Comparison of ENCODE assay signal across 9 cellular contexts in the genomic region with DNA sequence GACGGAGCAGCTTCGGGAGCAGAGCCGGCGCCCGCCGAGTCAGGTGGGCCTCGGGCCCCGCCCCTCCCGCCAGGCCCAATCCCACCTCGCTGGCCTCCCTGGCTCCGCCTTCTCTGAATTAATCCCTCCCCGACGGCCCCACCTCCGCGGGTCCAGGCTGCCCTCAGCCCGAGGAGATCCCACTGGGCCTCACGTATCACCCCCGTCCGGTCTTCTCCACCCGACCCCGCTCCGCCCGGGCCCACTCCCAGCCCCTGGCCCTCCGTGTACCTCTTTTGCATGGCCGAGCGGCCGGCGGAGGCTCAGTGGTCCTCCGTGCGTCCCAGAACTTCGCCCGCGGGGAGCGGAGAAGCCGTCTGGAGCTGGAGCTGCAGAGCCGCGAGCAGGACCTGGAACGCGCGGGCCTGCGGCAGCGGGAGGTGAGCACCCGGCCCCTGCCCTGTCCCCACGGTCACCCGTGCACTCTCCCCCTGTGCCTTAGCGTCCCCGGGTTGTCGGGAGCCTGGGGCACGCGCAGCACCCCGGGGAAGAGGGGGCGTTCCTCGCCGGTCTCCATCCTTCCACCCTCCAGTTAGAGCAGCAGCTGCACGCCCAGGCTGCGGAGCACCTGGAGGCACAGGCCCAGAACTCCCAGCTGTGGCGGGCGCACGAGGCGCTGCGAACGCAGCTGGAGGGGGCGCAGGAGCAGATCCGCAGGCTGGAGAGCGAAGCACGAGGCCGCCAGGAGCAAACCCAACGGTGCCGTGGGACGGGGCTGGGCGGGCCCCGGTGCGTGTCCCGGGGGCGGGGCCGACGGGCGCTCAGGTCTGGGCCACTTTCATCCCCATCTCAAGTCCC. TPM values are rescaled to one million over a fixed set of nuclear protein-coding genes. Genes with fewer than 3 reads are reported as not detected.
DNase-seq lines count a peak whose midpoint lies in the region; ATAC-seq, FAIRE-seq and TF ChIP-seq lines count a peak whose summit lies in the region.
"Had no signal": no experiment of that assay in that cellular context is flagged by ENCODE, and none has a peak within 500 bp of the region (broad histone marks: within the 10 kb centered on the region; RNA-seq: fewer than 3 reads in every experiment).

No MANE protein-coding gene starts in this region.

- H3K27me3 ChIP-seq in fibroblast of lung (ENCODE audit: control insufficient read depth, insufficient read depth, low read length) = no peaks in the 10 kb centered on the region
- H3K27me3 ChIP-seq in aorta (ENCODE audit: control insufficient read depth in 1 of 2, insufficient read depth in 2 of 2, low read length in 1 of 2) = no peaks in the 10 kb centered on the region

- H3K4me2 ChIP-seq in fibroblast of lung (ENCODE audit: extremely low read depth, insufficient read depth, low read length) = peak overlapping the region; percentile 88

- H3K27ac ChIP-seq in fibroblast of lung (ENCODE audit: insufficient read depth, low read length) = no peak overlapping the region
- H3K27ac ChIP-seq in aorta (ENCODE audit: low read depth in 1 of 2, low read length in 2 of 2) = no peak overlapping the region

- peak; percentile 29 for ATAC-seq in GM21447 (IDR thresholded peaks at IDR 0.05; ENCODE audit: unreplicated experiment)
- peak; percentile 71 for ATAC-seq in aorta (ENCODE audit: low FRiP score)

- DNase-seq in AG10803 (ENCODE audit: low read depth) (peak; percentile 40), NCI-H526 (lab: John Stamatoyannopoulos, UW) (peak; percentile 71 to 95), fibroblast of lung (ENCODE audit: low read depth in 2 of 2) (peak; percentile 55 to 63), aorta (peak; percentile 88 to 91), HTR-8/SVneo (ENCODE audit: insufficient read length, low spot score) (no peak)
- DNase-seq in activated T-cell treated with anti-CD3 and anti-CD28 coated beads, Interleukin-2, amount 50 U/mL, for 24 hours = peak; percentile 76

- FAIRE-seq in HTR-8/SVneo (lab: Jason Lieb, UNC) = no peak
- FAIRE-seq: frontal cortex had no signal

- peaks cover 18% of the 10 kb centered on the region for H3K79me2 ChIP-seq in fibroblast of lung (ENCODE audit: control insufficient read depth, insufficient read depth, low read length)

- H3K9me3 Mint-ChIP-seq in activated T-cell treated with anti-CD3 and anti-CD28 coated beads, Interleukin-2, amount 50 U/mL, for 24 hours = no peaks in the 10 kb centered on the region
- H3K9me3 Mint-ChIP-seq in nephron = no peaks in the 10 kb centered on the region

- H2AFZ ChIP-seq in fibroblast of lung (ENCODE audit: low read length) = no peak overlapping the region

- intact Hi-C loops in aorta (cut with DNase I) = no loop called here

- H3K36me3 ChIP-seq in fibroblast of lung (ENCODE audit: control insufficient read depth, insufficient read depth, low read length) (peaks cover 2% of the 10 kb centered on the region), aorta (ENCODE audit: control insufficient read depth in 1 of 2, insufficient read depth in 2 of 2, low read length in 1 of 2) (no peaks in the 10 kb centered on the region)

- no peak overlapping the region for H3K27ac Mint-ChIP-seq in activated T-cell treated with anti-CD3 and anti-CD28 coated beads, Interleukin-2, amount 50 U/mL, for 24 hours
- peak overlapping the region in 1 of 3 experiments; percentile 55 for H3K27ac Mint-ChIP-seq in nephron

- TF ChIP-seq CTCF in AG10803 (conservative IDR thresholded peaks at IDR 0.05; ENCODE audit: low read length) = no peak
- TF ChIP-seq CTCF in fibroblast of lung (conservative IDR thresholded peaks at IDR 0.05 in 1 of 2, IDR thresholded peaks at IDR 0.05 in 1 of 2; ENCODE audit: low read depth in 1 of 2, low read length in 2 of 2) = no peak
- TF ChIP-seq CTCF in nephron (IDR thresholded peaks at IDR 0.05; ENCODE audit: unreplicated experiment in 3 of 3) = no peak

- H3K4me3 Mint-ChIP-seq in activated T-cell treated with anti-CD3 and anti-CD28 coated beads, Interleukin-2, amount 50 U/mL, for 24 hours = no peak overlapping the region
- H3K4me3 Mint-ChIP-seq in nephron = peak overlapping the region; percentile 70 to 85 (median 82)

- no peak overlapping the region for H3K9ac ChIP-seq in fibroblast of lung (ENCODE audit: insufficient read depth, low read length)

- no peaks in the 10 kb centered on the region for H4K20me1 ChIP-seq in fibroblast of lung (ENCODE audit: control insufficient read depth, extremely low read depth, insufficient read depth, low read length)

- H3K4me1 ChIP-seq in fibroblast of lung (ENCODE audit: control insufficient read depth, extremely low read depth, insufficient read depth, low read length) (peaks cover 37% of the 10 kb centered on the region), aorta (ENCODE audit: control insufficient read depth in 1 of 2, insufficient read depth in 2 of 2, low read length in 2 of 2) (no peaks in the 10 kb centered on the region)

- H3K36me3 Mint-ChIP-seq in activated T-cell treated with anti-CD3 and anti-CD28 coated beads, Interleukin-2, amount 50 U/mL, for 24 hours (ENCODE audit: low read depth) = peaks cover 3% of the 10 kb centered on the region
- no peaks in the 10 kb centered on the region for H3K36me3 Mint-ChIP-seq in nephron (ENCODE audit: low read depth)

- WGBS in aorta, 2 donors = 4 to 7% methylated on average over 63 to 78 of the region's 78 CpGs

- no peaks in the 10 kb centered on the region for H3K9me3 ChIP-seq in fibroblast of lung (ENCODE audit: control insufficient read depth, insufficient read depth, low read depth, low read length)
- no peaks in the 10 kb centered on the region for H3K9me3 ChIP-seq in aorta (ENCODE audit: control insufficient read depth, low read length)

- peaks cover 56% of the 10 kb centered on the region for H3K27me3 Mint-ChIP-seq in activated T-cell treated with anti-CD3 and anti-CD28 coated beads, Interleukin-2, amount 50 U/mL, for 24 hours
- H3K27me3 Mint-ChIP-seq in nephron (ENCODE audit: low read depth) = peaks cover 38% of the 10 kb centered on the region

- H3K4me1 Mint-ChIP-seq in activated T-cell treated with anti-CD3 and anti-CD28 coated beads, Interleukin-2, amount 50 U/mL, for 24 hours (ENCODE audit: low read depth) = peaks cover 51% of the 10 kb centered on the region
- H3K4me1 Mint-ChIP-seq in nephron = peaks cover 32% of the 10 kb centered on the region

- H3K4me3 ChIP-seq in AG10803 (ENCODE audit: low read length) (peak overlapping the region; percentile 29), fibroblast of lung (replicated peaks in 1 of 4; ENCODE audit: control extremely low read depth in 1 of 4, insufficient read depth in 1 of 4, low read depth in 3 of 4, low read length in 4 of 4) (peak overlapping the region in 2 of 4 experiments; percentile 12 to 45), aorta (ENCODE audit: low read length in 2 of 2) (no peak overlapping the region)

RNA-seq across cellular contexts. Expression of a gene that starts 2.2 kb away (rescaled TPM):
- total RNA-seq in fibroblast of lung (408 and 547 TPM in 2 replicates), aorta (100 to 1,000 TPM; 620 to 681 TPM)
- polyA plus RNA-seq in fibroblast of lung (711 and 748 TPM in 2 replicates), aorta (1,000 to 10,000 TPM in 1 of 2 donors, 100 to 1,000 TPM in 1; 860 to 1,186 TPM)
- polyA plus RNA-seq in fibroblast of lung (2012) = 822 and 945 TPM in 2 replicates
- polyA minus RNA-seq in fibroblast of lung (ENCODE audit: low replicate concordance) = 953 and 983 TPM in 2 replicates

RNA-seq across cellular contexts. Expression of a gene that starts 2.8 kb away (rescaled TPM):
- 0.66 and 1.0 TPM in 2 replicates for total RNA-seq in fibroblast of lung
- polyA plus RNA-seq in fibroblast of lung = 0.11 and 0.82 TPM in 2 replicates
- polyA plus RNA-seq in fibroblast of lung (2012) = 0.98 and 2.6 TPM in 2 replicates
- polyA minus RNA-seq in fibroblast of lung (ENCODE audit: low replicate concordance) = 2.1 TPM in 1 of 2 replicates, not detected in the other
- total RNA-seq in aorta = 10 to 100 TPM in 1 of 2 donors, 1 to 10 TPM in 1; 2.2 to 10.0 TPM
- polyA plus RNA-seq in aorta = 10 to 100 TPM in 1 of 2 donors, 1 to 10 TPM in 1; 4.8 to 10.5 TPM

RNA-seq across cellular contexts. Expression of a gene that starts 11.8 kb away (rescaled TPM):
- total RNA-seq in fibroblast of lung = 16.2 and 33.9 TPM in 2 replicates
- 16.2 and 17.0 TPM in 2 replicates for polyA plus RNA-seq in fibroblast of lung
- 65.5 and 80.5 TPM in 2 replicates for polyA plus RNA-seq in fibroblast of lung (2012)
- 108 and 136 TPM in 2 replicates for polyA minus RNA-seq in fibroblast of lung (ENCODE audit: low replicate concordance)
- total RNA-seq in aorta = 100 to 1,000 TPM; 116 to 121 TPM
- polyA plus RNA-seq in aorta = 100 to 1,000 TPM in 1 of 2 donors, 10 to 100 TPM in 1; 33.7 to 240 TPM

RNA-seq across cellular contexts. Expression of a gene that starts 11.8 kb away (rescaled TPM):
- 106 and 196 TPM in 2 replicates for total RNA-seq in fibroblast of lung
- polyA plus RNA-seq in fibroblast of lung = 181 and 317 TPM in 2 replicates
- polyA plus RNA-seq in fibroblast of lung (2012) = 609 and 1,027 TPM in 2 replicates
- polyA minus RNA-seq in fibroblast of lung (ENCODE audit: low replicate concordance) = 267 and 318 TPM in 2 replicates
- total RNA-seq in aorta = 10 to 100 TPM; 57.5 to 69.2 TPM
- polyA plus RNA-seq in aorta = 100 to 1,000 TPM; 140 to 152 TPM

RNA-seq across cellular contexts. Expression of a gene that starts 12.1 kb away (rescaled TPM):
- 133 and 191 TPM in 2 replicates for total RNA-seq in fibroblast of lung
- polyA plus RNA-seq in fibroblast of lung = 102 and 133 TPM in 2 replicates
- polyA plus RNA-seq in fibroblast of lung (2012) = 163 and 243 TPM in 2 replicates
- polyA minus RNA-seq in fibroblast of lung (ENCODE audit: low replicate concordance) = 92.1 and 173 TPM in 2 replicates
- total RNA-seq in aorta = 10 to 100 TPM; 42.9 to 95.1 TPM
- polyA plus RNA-seq in aorta = 10 to 100 TPM; 28.4 to 79.1 TPM
